Comparison of ENCODE assay signal across 27 cellular contexts in genomic region chr2:3613524-3613905, GRCh38. TPM values are rescaled to one million over a fixed set of nuclear protein-coding genes. Genes with fewer than 3 reads are reported as not detected.
"Had no signal": no experiment of that assay in that cellular context is flagged by ENCODE, and none has a peak within 500 bp of the region (broad histone marks: within the 10 kb centered on the region; RNA-seq: fewer than 3 reads in every experiment).

No MANE protein-coding gene starts in this region.

- H3K4me2 ChIP-seq: hepatocyte had no signal

- H3K27me3 ChIP-seq: ascending aorta, cardiac muscle cell, gastroesophageal sphincter, hepatocyte, upper lobe of left lung had no signal

- H3K27ac ChIP-seq: ascending aorta, cardiac muscle cell, gastroesophageal sphincter, hepatocyte, SK-N-MC, upper lobe of left lung, VCaP had no signal

- H3K4me1 ChIP-seq: ascending aorta, gastroesophageal sphincter, upper lobe of left lung had no signal

- H3K4me3 ChIP-seq: ascending aorta, cardiac muscle cell, gastroesophageal sphincter, hepatocyte, SK-N-MC, upper lobe of left lung had no signal

- DNase-seq: activated CD4-positive, alpha-beta T cell treated with anti-CD3 and anti-CD28 coated beads for 48 hours; activated CD8-positive, alpha-beta T cell treated with anti-CD3 and anti-CD28 coated beads for 36 hours; activated gamma-delta T cell; activated naive CD4-positive, alpha-beta T cell treated with anti-CD3 and anti-CD28 coated beads, Interleukin-2, amount 10 ng/mL, durations not matched to agents 7 days and 5 days; activated T-cell treated with anti-CD3 and anti-CD28 coated beads for 4 hours; left ventricle myocardium superior; occipital lobe; stimulated activated CD4-positive, alpha-beta T cell treated with anti-CD3 and anti-CD28 coated beads, Interleukin-12 subunit alpha, Interleukin-12 subunit beta, amount 100 ng/mL, for 4 hours; stimulated activated CD4-positive, alpha-beta T cell treated with anti-CD3 and anti-CD28 coated beads, Interleukin-4, amount 100 ng/mL, for 1 hour; substantia nigra had no signal

- ATAC-seq: activated CD8-positive, alpha-beta T cell treated with anti-CD3 and anti-CD28 coated beads for 36 hours; gastroesophageal sphincter; left ventricle myocardium superior; naive thymus-derived CD8-positive, alpha-beta T cell had no signal

- H3K9me3 ChIP-seq: ascending aorta had no signal

- H3K36me3 ChIP-seq: ascending aorta, cardiac muscle cell, gastroesophageal sphincter, upper lobe of left lung had no signal

- H2AFZ ChIP-seq: hepatocyte had no signal

- H3K79me2 ChIP-seq: hepatocyte had no signal

RNA-seq across cellular contexts. Expression of gene COLEC11, which starts 18.6 kb away (rescaled TPM):
- total RNA-seq: endothelial cell of umbilical vein; neural crest cell; skeletal muscle tissue; T-helper 1 cell treated with Interleukin-12 subunit alpha and Interleukin-12 subunit beta and Interleukin-4 antibody, amounts not matched to agents 30 ng/mL and 1 ng/mL, for 36 hours had no signal

RNA-seq across cellular contexts. Expression of gene ALLC, which starts 44.5 kb away (rescaled TPM):
- total RNA-seq: activated CD8-positive, alpha-beta T cell treated with anti-CD3 and anti-CD28 coated beads for 36 hours; activated naive CD8-positive, alpha-beta T cell treated with anti-CD3 and anti-CD28 coated beads, Interleukin-2, amount 10 ng/mL, durations not matched to agents 7 days and 5 days; ascending aorta; cardiac muscle cell; cerebellum; endothelial cell of umbilical vein; fibroblast of lung; gastroesophageal sphincter; hepatocyte; left ventricle myocardium superior; lung microvascular endothelial cell; mesothelial cell of epicardium; naive thymus-derived CD8-positive, alpha-beta T cell; neural crest cell; occipital lobe; skeletal muscle tissue; T-helper 1 cell treated with Interleukin-12 subunit alpha and Interleukin-12 subunit beta and Interleukin-4 antibody, amounts not matched to agents 30 ng/mL and 1 ng/mL, for 36 hours; upper lobe of left lung had no signal
